In genomic region chr22:50091092-50091491, GRCh38 we compare ENCODE assay signal across 9 cellular contexts. TPM values are rescaled to one million over a fixed set of nuclear protein-coding genes. Genes with fewer than 3 reads are reported as not detected.
"Had no signal": no experiment of that assay in that cellular context is flagged by ENCODE, and none has a peak within 500 bp of the region (broad histone marks: within the 10 kb centered on the region; RNA-seq: fewer than 3 reads in every experiment).

No MANE protein-coding gene starts in this region.

- H2AFZ ChIP-seq: GM23248 had no signal

- ATAC-seq: HCT116 had no signal

- H3K4me3 Mint-ChIP-seq: HFFc6 had no signal

- H3K27ac ChIP-seq: GM23248 had no signal

- H3K9ac ChIP-seq: GM23248 had no signal

- H3K27ac Mint-ChIP-seq: HFFc6 had no signal

- DNase-seq: GM23248, GOT3, H7, HFFc6, IMR-90 had no signal

- H3K36me3 ChIP-seq: HAP-1 had no signal

- H3K4me1 ChIP-seq: HAP-1 had no signal

- H3K4me3 ChIP-seq: GM23248, HAP-1 had no signal

RNA-seq across cellular contexts. Expression of gene MOV10L1, which starts 1.3 kb away (rescaled TPM):
- total RNA-seq: GM23248, H7, HT-29 had no signal
- polyA plus RNA-seq: GM23248 had no signal

RNA-seq across cellular contexts. Expression of gene MLC1, which starts 5.9 kb away (rescaled TPM):
- total RNA-seq: GM23248, HFFc6, HT-29, IMR-90 had no signal
- polyA plus RNA-seq: GM23248 had no signal

RNA-seq across cellular contexts. Expression of gene TTLL8, which starts 33.0 kb away (rescaled TPM):
- total RNA-seq: GM23248, H4, H7, HFFc6, HT-29, IMR-90 had no signal
- polyA plus RNA-seq: GM23248, IMR-90 had no signal
